19 cellular contexts compared by ENCODE assay signal in genomic region chr12:105740337-105740736, GRCh38.
A peak's percentile ranks its signal among the peaks of the same experiment; 100 is the strongest.
DNase-seq lines count a peak whose midpoint lies in the region; ATAC-seq and TF ChIP-seq lines count a peak whose summit lies in the region.
"Had no signal": no experiment of that assay in that cellular context is flagged by ENCODE, and none has a peak within 500 bp of the region (broad histone marks: within the 10 kb centered on the region; RNA-seq: fewer than 3 reads in every experiment).

No MANE protein-coding gene starts in this region.

- H3K27me3 ChIP-seq in left ventricle myocardium inferior (ENCODE audit: low read depth) (no peaks in the 10 kb centered on the region), ascending aorta (no peaks in the 10 kb centered on the region), iPS-18a (ENCODE audit: control insufficient read depth, insufficient read depth, low read length) (no peaks in the 10 kb centered on the region), aorta (ENCODE audit: control insufficient read depth in 1 of 2, insufficient read depth in 2 of 2, low read length in 1 of 2) (no peaks in the 10 kb centered on the region)
- H3K27me3 ChIP-seq: uterus had no signal

- H3K9me3 ChIP-seq in left ventricle myocardium inferior (replicated peaks): no peaks in the 10 kb centered on the region
- no peaks in the 10 kb centered on the region for H3K9me3 ChIP-seq in ascending aorta
- H3K9me3 ChIP-seq in iPS-18a (ENCODE audit: control insufficient read depth, low read depth, low read length): no peaks in the 10 kb centered on the region
- H3K9me3 ChIP-seq in aorta (ENCODE audit: control insufficient read depth, low read length): no peaks in the 10 kb centered on the region
- H3K9me3 ChIP-seq: adrenal gland, prostate gland, uterus had no signal

- intact Hi-C loops in left ventricle myocardium inferior (cut with micrococcal nuclease): no loop called here
- intact Hi-C loops in left ventricle myocardium superior (cut with micrococcal nuclease): no loop called here
- intact Hi-C loops in ascending aorta (cut with DNase I): loop anchor here (2.0 kb wide), 1 partner anchor 16 kb away; no protein-coding TSS in a partner anchor
- intact Hi-C loops in aorta (cut with DNase I): loop anchor here (10.0 kb wide), 3 partner anchors 224 to 394 kb away; partner anchors contain the start of gene NUAK1 (in 1 of the 2)

- 12 to 25% methylated on average over 2 of the region's 2 CpGs for WGBS in aorta, 2 donors

- H3K4me3 ChIP-seq in left ventricle myocardium inferior (no peak overlapping the region), ascending aorta (no peak overlapping the region), iPS-18a (ENCODE audit: low read length) (peak overlapping the region; percentile 22), aorta (ENCODE audit: low read length in 2 of 2) (no peak overlapping the region)
- H3K4me3 ChIP-seq: adrenal gland, prostate gland, smooth muscle cell, uterus had no signal

- H3K36me3 Mint-ChIP-seq in chondrocyte (ENCODE audit: low read depth): no peaks in the 10 kb centered on the region

- H3K27ac Mint-ChIP-seq in chondrocyte (ENCODE audit: unreplicated experiment): no peak overlapping the region
- H3K27ac Mint-ChIP-seq: activated CD4-positive, alpha-beta T cell treated with anti-CD3 and anti-CD28 coated beads, Interleukin-2, amount 10 ng/mL, durations not matched to agents 7 days and 5 days; nephron had no signal

- H3K4me3 Mint-ChIP-seq in chondrocyte (ENCODE audit: unreplicated experiment): no peak overlapping the region
- H3K4me3 Mint-ChIP-seq: activated CD4-positive, alpha-beta T cell treated with anti-CD3 and anti-CD28 coated beads, Interleukin-2, amount 10 ng/mL, durations not matched to agents 7 days and 5 days; nephron had no signal

- H3K4me1 ChIP-seq in left ventricle myocardium inferior (peaks cover 59% of the 10 kb centered on the region), ascending aorta (peaks cover 11 to 45% of the 10 kb centered on the region in 2 donors), iPS-18a (ENCODE audit: control insufficient read depth, low read depth, low read length) (peaks cover 42% of the 10 kb centered on the region), aorta (ENCODE audit: control insufficient read depth in 1 of 2, insufficient read depth in 2 of 2, low read length in 2 of 2) (peaks cover 13 to 16% of the 10 kb centered on the region in 2 donors)
- H3K4me1 ChIP-seq: prostate gland had no signal

- H3K27me3 Mint-ChIP-seq in chondrocyte (ENCODE audit: low read depth): no peaks in the 10 kb centered on the region
- H3K27me3 Mint-ChIP-seq: activated CD4-positive, alpha-beta T cell treated with anti-CD3 and anti-CD28 coated beads, Interleukin-2, amount 10 ng/mL, durations not matched to agents 7 days and 5 days had no signal

- peaks cover 16% of the 10 kb centered on the region for H3K4me1 Mint-ChIP-seq in chondrocyte (ENCODE audit: low read depth)
- H3K4me1 Mint-ChIP-seq: activated CD4-positive, alpha-beta T cell treated with anti-CD3 and anti-CD28 coated beads, Interleukin-2, amount 10 ng/mL, durations not matched to agents 7 days and 5 days had no signal

- DNase-seq in left ventricle myocardium inferior: no peak
- no peak for DNase-seq in left ventricle myocardium superior
- DNase-seq in ascending aorta (ENCODE audit: low spot score in 2 of 2): no peak
- no peak for DNase-seq in aorta
- DNase-seq in NCI-H1417 treated with DMSO at 0.1 percent for 48 hours (lab: John Stamatoyannopoulos, UW): no peak
- DNase-seq in chondrocyte (ENCODE audit: low spot score): no peak
- DNase-seq: activated CD4-positive, alpha-beta T cell treated with anti-CD3 and anti-CD28 coated beads, Interleukin-2, amount 10 ng/mL, durations not matched to agents 7 days and 5 days; activated CD8-positive, alpha-beta memory T cell treated with anti-CD3 and anti-CD28 coated beads, Interleukin-2, amount 50 U/mL, for 48 hours; activated gamma-delta T cell treated with Interleukin-2 at 50 U/mL for 16 hours; GDM1; H7; stimulated activated CD4-positive, alpha-beta T cell treated with anti-CD3 and anti-CD28 coated beads, Interleukin-4, amount 100 ng/mL, for 4 hours had no signal

- TF ChIP-seq CTCF in left ventricle myocardium inferior (IDR thresholded peaks at IDR 0.05; ENCODE audit: borderline replicate concordance) (no peak), ascending aorta (IDR thresholded peaks at IDR 0.05) (no peak), chondrocyte (IDR thresholded peaks at IDR 0.05) (no peak)

- H3K36me3 ChIP-seq in left ventricle myocardium inferior (no peaks in the 10 kb centered on the region), ascending aorta (no peaks in the 10 kb centered on the region), iPS-18a (ENCODE audit: control insufficient read depth, low read depth, low read length) (no peaks in the 10 kb centered on the region), aorta (ENCODE audit: control insufficient read depth in 1 of 2, insufficient read depth in 2 of 2, low read length in 1 of 2) (no peaks in the 10 kb centered on the region)
- H3K36me3 ChIP-seq: adrenal gland, prostate gland, uterus had no signal

- H3K27ac ChIP-seq in left ventricle myocardium inferior (replicated peaks): peak overlapping the region; percentile 70
- H3K27ac ChIP-seq in ascending aorta: peak overlapping the region; percentile 67 to 72
- peak overlapping the region; percentile 40 for H3K27ac ChIP-seq in iPS-18a (ENCODE audit: low read length)
- H3K27ac ChIP-seq in aorta (ENCODE audit: low read depth in 1 of 2, low read length in 2 of 2): peak overlapping the region; percentile 33 to 51
- H3K27ac ChIP-seq: prostate gland had no signal

- H3K9ac ChIP-seq in iPS-18a (ENCODE audit: low read length): no peak overlapping the region

- H3K9me3 Mint-ChIP-seq in chondrocyte (ENCODE audit: low read depth): no peaks in the 10 kb centered on the region
- H3K9me3 Mint-ChIP-seq: activated CD4-positive, alpha-beta T cell treated with anti-CD3 and anti-CD28 coated beads, Interleukin-2, amount 10 ng/mL, durations not matched to agents 7 days and 5 days; nephron had no signal

- no peak for ATAC-seq in left ventricle myocardium superior
- no peak for ATAC-seq in aorta (ENCODE audit: low FRiP score)
- ATAC-seq in HG02870 (IDR thresholded peaks at IDR 0.05; ENCODE audit: unreplicated experiment): no peak

Comparison
In these comparisons a context has a peak if more than half of its experiments do, and no peak if none do; other contexts are left out.
1. intact Hi-C loops: an anchor here in ascending aorta (2.0 kb wide) and aorta (10.0 kb wide); none called in left ventricle myocardium inferior and left ventricle myocardium superior.